5 cellular contexts compared by ENCODE assay signal in the genomic region with DNA sequence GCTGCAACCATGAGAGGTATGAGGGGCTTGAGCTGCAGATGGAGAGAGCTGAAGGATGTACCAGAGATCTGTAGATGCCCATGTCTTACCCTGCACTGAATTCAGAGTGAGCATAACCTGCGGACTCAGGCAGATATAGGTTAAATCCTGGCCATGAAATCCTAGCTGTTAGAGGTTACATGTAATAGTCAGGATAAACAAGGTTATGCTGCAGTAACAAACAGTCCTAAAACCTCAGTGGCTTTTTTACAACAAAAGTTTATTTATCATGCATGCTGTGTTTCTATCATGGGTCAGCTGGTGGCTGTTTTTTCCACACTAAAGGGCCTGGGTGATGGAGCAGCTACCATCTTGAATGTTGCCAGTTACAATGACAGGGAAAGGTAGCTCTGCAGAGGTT.
"Had no signal": no experiment of that assay in that cellular context is flagged by ENCODE, and none has a peak within 500 bp of the region (broad histone marks: within the 10 kb centered on the region; RNA-seq: fewer than 3 reads in every experiment).

No MANE protein-coding gene starts in this region.

- DNase-seq: IMR-90, KBM-7 had no signal

- H3K9ac ChIP-seq: KMS-11 had no signal

- H3K27ac ChIP-seq: HL-60, KMS-11 had no signal

- FAIRE-seq: HTR-8/SVneo had no signal

- H3K4me2 ChIP-seq: KMS-11 had no signal
